Comparison of ENCODE assay signal across 14 cellular contexts in the genomic region with DNA sequence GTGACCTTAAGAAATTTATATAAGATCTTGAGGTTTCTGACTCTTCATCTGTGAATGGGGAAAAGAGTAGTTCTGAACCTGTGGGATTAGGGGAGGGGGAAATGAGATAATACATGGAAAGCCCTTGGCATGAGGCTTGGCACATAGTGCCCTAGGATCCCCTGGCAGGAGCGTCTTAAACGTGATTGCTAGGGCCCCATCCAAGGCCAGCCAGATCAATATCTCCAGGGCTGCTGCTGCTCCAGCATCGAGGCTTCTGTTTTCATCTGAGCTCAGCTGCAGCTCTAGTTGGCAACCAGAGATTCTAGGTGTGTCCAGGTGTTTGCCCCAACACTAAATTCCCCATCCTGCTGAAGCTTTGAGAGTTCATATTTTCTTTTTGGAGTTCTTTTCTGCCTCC.
DNase-seq lines count a peak whose midpoint lies in the region; ATAC-seq and TF ChIP-seq lines count a peak whose summit lies in the region.
"Had no signal": no experiment of that assay in that cellular context is flagged by ENCODE, and none has a peak within 500 bp of the region (broad histone marks: within the 10 kb centered on the region; RNA-seq: fewer than 3 reads in every experiment).

No MANE protein-coding gene starts in this region.

- no peak overlapping the region for H3K9ac ChIP-seq in stomach smooth muscle (ENCODE audit: low read length in 2 of 2)

- no peaks in the 10 kb centered on the region for H3K36me3 ChIP-seq in right lobe of liver
- no peaks in the 10 kb centered on the region for H3K36me3 ChIP-seq in stomach smooth muscle (ENCODE audit: control insufficient read depth in 2 of 2, insufficient read depth in 2 of 2, low read length in 2 of 2)
- H3K36me3 ChIP-seq: HAP-1, tibial nerve had no signal

- DNase-seq in activated T-cell treated with anti-CD3 and anti-CD28 coated beads, Interleukin-2, amount 50 U/mL, for 24 hours, result peak; percentile 51
- DNase-seq in activated T-cell treated with anti-CD3 and anti-CD28 coated beads, Interleukin-2, amount 50 U/mL, for 4 hours, result no peak
- DNase-seq in right lobe of liver, result no peak
- no peak for DNase-seq in NCI-H524 treated with DMSO at 0.1 percent for 48 hours (lab: John Stamatoyannopoulos, UW)
- no peak for DNase-seq in glutamatergic neuron
- DNase-seq in left lobe of liver (ENCODE audit: low spot score), result no peak
- DNase-seq: DMS153, NCI-H524 had no signal

- no peak for ATAC-seq in activated T-cell treated with anti-CD3 and anti-CD28 coated beads, Interleukin-2, amount 50 U/mL, for 4 hours
- ATAC-seq in right lobe of liver, result no peak
- no peak for ATAC-seq in left lobe of liver
- ATAC-seq: GM12878 had no signal

- H3K27ac ChIP-seq in right lobe of liver, result peak overlapping the region in 2 of 3 donors; percentile 75 to 94
- peak overlapping the region; percentile 86 for H3K27ac ChIP-seq in stomach smooth muscle (ENCODE audit: low read length)
- H3K27ac ChIP-seq: VCaP had no signal

- WGBS in right lobe of liver (ENCODE audit: insufficient coverage, low coverage, low lambda C conversion rate, missing lambda C conversion rate), result 33% methylated on average over 2 of the region's 3 CpGs

- H3K9me3 Mint-ChIP-seq in activated T-cell treated with anti-CD3 and anti-CD28 coated beads, Interleukin-2, amount 50 U/mL, for 24 hours, result no peaks in the 10 kb centered on the region
- no peaks in the 10 kb centered on the region for H3K9me3 Mint-ChIP-seq in activated T-cell treated with anti-CD3 and anti-CD28 coated beads, Interleukin-2, amount 50 U/mL, for 4 hours
- H3K9me3 Mint-ChIP-seq in activated naive CD8-positive, alpha-beta T cell (ENCODE audit: low read depth), result no peaks in the 10 kb centered on the region
- H3K9me3 Mint-ChIP-seq in glutamatergic neuron (ENCODE audit: unreplicated experiment), result peaks cover 3% of the 10 kb centered on the region

- H3K9me3 ChIP-seq in right lobe of liver, result peaks cover 0 to 9% (median 2%) of the 10 kb centered on the region in 4 donors
- H3K9me3 ChIP-seq in stomach smooth muscle (ENCODE audit: control insufficient read depth in 2 of 2, low read length in 2 of 2), result no peaks in the 10 kb centered on the region
- H3K9me3 ChIP-seq: HAP-1, tibial nerve had no signal

- H3K27me3 ChIP-seq in right lobe of liver (no peaks in the 10 kb centered on the region), stomach smooth muscle (ENCODE audit: control insufficient read depth in 1 of 2, insufficient read depth in 2 of 2, low read length in 2 of 2) (no peaks in the 10 kb centered on the region)
- H3K27me3 ChIP-seq: tibial nerve had no signal

- intact Hi-C loops in right lobe of liver (cut with DNase I), result no loop called here

- H3K4me1 Mint-ChIP-seq in activated T-cell treated with anti-CD3 and anti-CD28 coated beads, Interleukin-2, amount 50 U/mL, for 24 hours (ENCODE audit: low read depth), result peaks cover 69% of the 10 kb centered on the region
- peaks cover 35% of the 10 kb centered on the region for H3K4me1 Mint-ChIP-seq in activated T-cell treated with anti-CD3 and anti-CD28 coated beads, Interleukin-2, amount 50 U/mL, for 4 hours (ENCODE audit: low read depth)
- peaks cover 21% of the 10 kb centered on the region for H3K4me1 Mint-ChIP-seq in activated naive CD8-positive, alpha-beta T cell (ENCODE audit: low read depth)
- peaks cover 5% of the 10 kb centered on the region for H3K4me1 Mint-ChIP-seq in glutamatergic neuron (ENCODE audit: low read depth, unreplicated experiment)

- H3K4me3 ChIP-seq in right lobe of liver (no peak overlapping the region), stomach smooth muscle (ENCODE audit: low read length in 2 of 2) (no peak overlapping the region)
- H3K4me3 ChIP-seq: GM12878, HAP-1, tibial nerve had no signal

- no peaks in the 10 kb centered on the region for H3K36me3 Mint-ChIP-seq in activated T-cell treated with anti-CD3 and anti-CD28 coated beads, Interleukin-2, amount 50 U/mL, for 24 hours (ENCODE audit: low read depth)
- H3K36me3 Mint-ChIP-seq in activated T-cell treated with anti-CD3 and anti-CD28 coated beads, Interleukin-2, amount 50 U/mL, for 4 hours (ENCODE audit: insufficient read depth), result no peaks in the 10 kb centered on the region
- H3K36me3 Mint-ChIP-seq in activated naive CD8-positive, alpha-beta T cell, result no peaks in the 10 kb centered on the region
- H3K36me3 Mint-ChIP-seq in glutamatergic neuron (ENCODE audit: unreplicated experiment), result peaks cover 6% of the 10 kb centered on the region

- TF ChIP-seq CTCF in right lobe of liver (IDR thresholded peaks at IDR 0.05), result no peak
- no peak for TF ChIP-seq CTCF in glutamatergic neuron (IDR thresholded peaks at IDR 0.05; ENCODE audit: partially characterized antibody, unreplicated experiment)

- no peak for TF ChIP-seq POLR2A in right lobe of liver (IDR thresholded peaks at IDR 0.05)

- peak overlapping the region; percentile 29 for H3K4me3 Mint-ChIP-seq in activated T-cell treated with anti-CD3 and anti-CD28 coated beads, Interleukin-2, amount 50 U/mL, for 24 hours
- H3K4me3 Mint-ChIP-seq in activated T-cell treated with anti-CD3 and anti-CD28 coated beads, Interleukin-2, amount 50 U/mL, for 4 hours, result no peak overlapping the region
- H3K4me3 Mint-ChIP-seq in activated naive CD8-positive, alpha-beta T cell, result no peak overlapping the region
- no peak overlapping the region for H3K4me3 Mint-ChIP-seq in glutamatergic neuron (ENCODE audit: unreplicated experiment)

- peak overlapping the region; percentile 97 for H3K27ac Mint-ChIP-seq in activated T-cell treated with anti-CD3 and anti-CD28 coated beads, Interleukin-2, amount 50 U/mL, for 24 hours
- H3K27ac Mint-ChIP-seq in activated naive CD8-positive, alpha-beta T cell, result peak overlapping the region; percentile 89
- H3K27ac Mint-ChIP-seq in glutamatergic neuron (ENCODE audit: unreplicated experiment), result no peak overlapping the region

- H3K4me1 ChIP-seq in right lobe of liver (peaks cover 0 to 64% (median 33%) of the 10 kb centered on the region in 4 donors), stomach smooth muscle (ENCODE audit: control insufficient read depth, insufficient read depth, low read length) (peaks cover 58% of the 10 kb centered on the region)
- H3K4me1 ChIP-seq: HAP-1 had no signal

- no peaks in the 10 kb centered on the region for H3K27me3 Mint-ChIP-seq in activated T-cell treated with anti-CD3 and anti-CD28 coated beads, Interleukin-2, amount 50 U/mL, for 24 hours
- H3K27me3 Mint-ChIP-seq in activated T-cell treated with anti-CD3 and anti-CD28 coated beads, Interleukin-2, amount 50 U/mL, for 4 hours (ENCODE audit: low read depth), result no peaks in the 10 kb centered on the region
- no peaks in the 10 kb centered on the region for H3K27me3 Mint-ChIP-seq in activated naive CD8-positive, alpha-beta T cell
- H3K27me3 Mint-ChIP-seq in glutamatergic neuron (ENCODE audit: unreplicated experiment), result peaks cover 7% of the 10 kb centered on the region
